In genomic region chr9:3648722-3649121, GRCh38 we compare ENCODE assay signal across 1 cellular context.
A peak's percentile ranks its signal among the peaks of the same experiment; 100 is the strongest.
TF ChIP-seq lines count a peak whose summit lies in the region.

No MANE protein-coding gene starts in this region.

TF ChIP-seq in K562, 482 proteins besides CTCF, POLR2A, EP300 and RAD21 (continued from another document):
- peak; percentile 72 for TF ChIP-seq TFE3 (CRISPR knock-in tag; IDR thresholded peaks at IDR 0.05)
- TF ChIP-seq ZBTB40 (IDR thresholded peaks at IDR 0.05), result no peak
- TF ChIP-seq ZBTB40 (CRISPR knock-in tag; IDR thresholded peaks at IDR 0.05), result no peak
- TF ChIP-seq ETV6 (IDR thresholded peaks at IDR 0.05; ENCODE audit: borderline replicate concordance in 1 of 2, low read depth in 2 of 2, low read length in 1 of 2), result no peak
- no peak for TF ChIP-seq ETV6 (CRISPR knock-in tag; IDR thresholded peaks at IDR 0.05; ENCODE audit: borderline replicate concordance)
- TF ChIP-seq USF2 (CRISPR knock-in tag; IDR thresholded peaks at IDR 0.05), result peak; percentile 29; the same call in 1 of the 2 replicates
- no peak for TF ChIP-seq ARHGAP35 (IDR thresholded peaks at IDR 0.05; ENCODE audit: partially characterized antibody)
- TF ChIP-seq TCFL5 (CRISPR knock-in tag; conservative IDR thresholded peaks at IDR 0.05), result no peak
- no peak for TF ChIP-seq GTF2A2 (tag; IDR thresholded peaks at IDR 0.05)
- no peak for TF ChIP-seq KLF10 (CRISPR knock-in tag; IDR thresholded peaks at IDR 0.05)
- no peak for TF ChIP-seq YY1 (IDR thresholded peaks at IDR 0.05; ENCODE audit: borderline replicate concordance in 1 of 3, control insufficient read depth in 1 of 3, extremely low read depth in 1 of 3, insufficient read depth in 3 of 3, insufficient read length in 1 of 3, insufficient replicate concordance in 2 of 3, low read depth in 1 of 3, low read length in 2 of 3)
- peak; percentile 18; the same call in 1 of the 2 replicates for TF ChIP-seq MGA (IDR thresholded peaks at IDR 0.05)
- TF ChIP-seq HNRNPLL (IDR thresholded peaks at IDR 0.05; ENCODE audit: low read depth, low read length, poor library complexity, severe bottlenecking), result no peak
- TF ChIP-seq ZNF699 (CRISPR knock-in tag; IDR thresholded peaks at IDR 0.05; ENCODE audit: insufficient replicate concordance), result no peak
- TF ChIP-seq HOXB6 (CRISPR knock-in tag; IDR thresholded peaks at IDR 0.05; ENCODE audit: borderline replicate concordance), result no peak
